In genomic region chrX:71493111-71493613, GRCh38 we compare ENCODE assay signal across 8 cellular contexts. TPM values are rescaled to one million over a fixed set of nuclear protein-coding genes. Genes with fewer than 3 reads are reported as not detected.
DNase-seq lines count a peak whose midpoint lies in the region; ATAC-seq and TF ChIP-seq lines count a peak whose summit lies in the region.

No MANE protein-coding gene starts in this region.

- H3K27me3 ChIP-seq in mammary epithelial cell (ENCODE audit: insufficient read depth, low read length) = no peaks in the 10 kb centered on the region
- no peaks in the 10 kb centered on the region for H3K27me3 ChIP-seq in mononuclear cell (ENCODE audit: insufficient read depth, low read length)

- no TSS peak for BruUV-seq in mammary epithelial cell (replicated peaks; lab: Mats Ljungman, UMichigan)

- DNase-seq in activated naive CD4-positive, alpha-beta T cell treated with anti-CD3 and anti-CD28 coated beads for 36 hours = no peak
- no peak for DNase-seq in activated naive CD4-positive, alpha-beta T cell (lab: John Stamatoyannopoulos, UW)
- DNase-seq in mammary epithelial cell = no peak
- no peak for DNase-seq in stimulated activated CD4-positive, alpha-beta T cell treated with anti-CD3 and anti-CD28 coated beads, Interleukin-2, amount 100 ng/mL, for 48 hours
- no peak for DNase-seq in GM10266 (ENCODE audit: extremely low spot score)

- H3K9me3 ChIP-seq in mammary epithelial cell (replicated peaks; ENCODE audit: insufficient read depth, low read length) (no peaks in the 10 kb centered on the region), mononuclear cell (ENCODE audit: low read depth, low read length) (no peaks in the 10 kb centered on the region)

- H3K79me2 ChIP-seq in mammary epithelial cell (ENCODE audit: insufficient read depth, low read length) = no peaks in the 10 kb centered on the region

- H3K4me3 Mint-ChIP-seq in activated naive CD4-positive, alpha-beta T cell treated with anti-CD3 and anti-CD28 coated beads for 36 hours = peak overlapping the region; percentile 75

- no peaks in the 10 kb centered on the region for H3K9me3 Mint-ChIP-seq in activated naive CD4-positive, alpha-beta T cell treated with anti-CD3 and anti-CD28 coated beads for 36 hours

- no peaks in the 10 kb centered on the region for H3K36me3 ChIP-seq in mammary epithelial cell (ENCODE audit: insufficient read depth, low read length)
- no peaks in the 10 kb centered on the region for H3K36me3 ChIP-seq in urinary bladder (ENCODE audit: insufficient read depth)

- dilution Hi-C loops in mammary epithelial cell (cut with HindIII; ENCODE audit: low sequenced_read_pairs) = no loop called here

- peaks cover 2% of the 10 kb centered on the region for H3K36me3 Mint-ChIP-seq in activated naive CD4-positive, alpha-beta T cell treated with anti-CD3 and anti-CD28 coated beads for 36 hours (ENCODE audit: low read depth)

- ATAC-seq in HG02588 (IDR thresholded peaks at IDR 0.05; ENCODE audit: unreplicated experiment) = no peak

- in situ Hi-C loops in mammary epithelial cell (cut with MboI; ENCODE audit: low sequenced_read_pairs in 2 of 2) = no loop called here

- H3K4me1 Mint-ChIP-seq in activated naive CD4-positive, alpha-beta T cell treated with anti-CD3 and anti-CD28 coated beads for 36 hours (ENCODE audit: low read depth) = peaks cover 18% of the 10 kb centered on the region

- H3K27ac Mint-ChIP-seq in activated naive CD4-positive, alpha-beta T cell treated with anti-CD3 and anti-CD28 coated beads for 36 hours = no peak overlapping the region

- H3K27ac ChIP-seq in mammary epithelial cell (ENCODE audit: insufficient read depth, low read depth, low read length) (no peak overlapping the region), urinary bladder (ENCODE audit: low read depth) (no peak overlapping the region)

- no peak overlapping the region for H3K9ac ChIP-seq in mammary epithelial cell (ENCODE audit: insufficient read depth, low read length)

- H3K4me1 ChIP-seq in mammary epithelial cell (ENCODE audit: insufficient read depth, low read length) (peaks cover 7% of the 10 kb centered on the region), mononuclear cell (ENCODE audit: insufficient read depth, low read length) (peaks cover 4% of the 10 kb centered on the region), urinary bladder (ENCODE audit: insufficient read depth) (no peaks in the 10 kb centered on the region)

- no peak overlapping the region for H2AFZ ChIP-seq in mammary epithelial cell (ENCODE audit: low read depth, low read length)

- intact Hi-C loops in activated naive CD4-positive, alpha-beta T cell treated with anti-CD3 and anti-CD28 coated beads for 36 hours (cut with micrococcal nuclease) = loop anchor here (2.0 kb wide), 1 partner anchor 38 kb away; no protein-coding TSS in a partner anchor
- intact Hi-C loops in mammary epithelial cell (cut with micrococcal nuclease) = loop anchor here (2.0 kb wide), 1 partner anchor 50 kb away; no protein-coding TSS in a partner anchor

- 74% methylated on average over 12 of the region's 16 CpGs for WGBS in mammary epithelial cell (ENCODE audit: low coverage, missing lambda C conversion rate)
- 51% methylated on average over 16 of the region's 16 CpGs for WGBS in urinary bladder

- H3K4me3 ChIP-seq in mammary epithelial cell (replicated peaks in 1 of 3; ENCODE audit: insufficient read depth in 1 of 3, low read depth in 2 of 3, low read length in 3 of 3) (no peak overlapping the region), mononuclear cell (ENCODE audit: low read length) (peak overlapping the region; percentile 49), urinary bladder (ENCODE audit: low read depth, low read length) (peak overlapping the region; percentile 54)

- TF ChIP-seq CTCF in mammary epithelial cell (conservative IDR thresholded peaks at IDR 0.05 in 1 of 2, IDR thresholded peaks at IDR 0.05 in 1 of 2; ENCODE audit: extremely low read depth in 1 of 2, insufficient read depth in 1 of 2, low read depth in 1 of 2, low read length in 2 of 2) = no peak
- TF ChIP-seq CTCF in GM10266 (IDR thresholded peaks at IDR 0.05; ENCODE audit: control insufficient read depth, insufficient read depth, low read depth, missing control alignments) = no peak

- CTCF ChIA-PET in activated naive CD4-positive, alpha-beta T cell treated with anti-CD3 and anti-CD28 coated beads for 36 hours (lab: Charles Lee) = interaction anchor here (0.7 to 1.0 kb wide), 2 partner anchors 8 to 452 kb away, joined by 3 read pairs; no protein-coding TSS in a partner anchor
- CTCF ChIA-PET in mammary epithelial cell (lab: Charles Lee; ENCODE audit: low non-redundant PET) = no interaction called here

- H3K27me3 Mint-ChIP-seq in activated naive CD4-positive, alpha-beta T cell treated with anti-CD3 and anti-CD28 coated beads for 36 hours (ENCODE audit: low read depth) = no peaks in the 10 kb centered on the region

- H3K4me2 ChIP-seq in mammary epithelial cell (ENCODE audit: insufficient read depth, low read depth, low read length) = peak overlapping the region; percentile 72

- no peaks in the 10 kb centered on the region for H4K20me1 ChIP-seq in mammary epithelial cell (ENCODE audit: insufficient read depth, low read length)

RNA-seq across cellular contexts. Expression of gene OGT, which starts 39.7 kb away (rescaled TPM):
- 100 to 1,000 TPM; 307 to 323 TPM for total RNA-seq in activated naive CD4-positive, alpha-beta T cell treated with anti-CD3 and anti-CD28 coated beads for 36 hours
- total RNA-seq in mammary epithelial cell (100 to 1,000 TPM; 180 to 217 TPM), mononuclear cell (323 TPM), urinary bladder (221 TPM)
- polyA plus RNA-seq in mammary epithelial cell (59.1 TPM), urinary bladder (37.3 TPM)
- polyA minus RNA-seq in mammary epithelial cell = 117 TPM

Comparison
In these comparisons a context has a peak if more than half of its experiments do, and no peak if none do; other contexts are left out.
1. H3K4me3 ChIP-seq: peak in mononuclear cell (single experiment) and urinary bladder (single experiment); none in mammary epithelial cell (0 of 3).